8 cellular contexts compared by ENCODE assay signal in the genomic region with DNA sequence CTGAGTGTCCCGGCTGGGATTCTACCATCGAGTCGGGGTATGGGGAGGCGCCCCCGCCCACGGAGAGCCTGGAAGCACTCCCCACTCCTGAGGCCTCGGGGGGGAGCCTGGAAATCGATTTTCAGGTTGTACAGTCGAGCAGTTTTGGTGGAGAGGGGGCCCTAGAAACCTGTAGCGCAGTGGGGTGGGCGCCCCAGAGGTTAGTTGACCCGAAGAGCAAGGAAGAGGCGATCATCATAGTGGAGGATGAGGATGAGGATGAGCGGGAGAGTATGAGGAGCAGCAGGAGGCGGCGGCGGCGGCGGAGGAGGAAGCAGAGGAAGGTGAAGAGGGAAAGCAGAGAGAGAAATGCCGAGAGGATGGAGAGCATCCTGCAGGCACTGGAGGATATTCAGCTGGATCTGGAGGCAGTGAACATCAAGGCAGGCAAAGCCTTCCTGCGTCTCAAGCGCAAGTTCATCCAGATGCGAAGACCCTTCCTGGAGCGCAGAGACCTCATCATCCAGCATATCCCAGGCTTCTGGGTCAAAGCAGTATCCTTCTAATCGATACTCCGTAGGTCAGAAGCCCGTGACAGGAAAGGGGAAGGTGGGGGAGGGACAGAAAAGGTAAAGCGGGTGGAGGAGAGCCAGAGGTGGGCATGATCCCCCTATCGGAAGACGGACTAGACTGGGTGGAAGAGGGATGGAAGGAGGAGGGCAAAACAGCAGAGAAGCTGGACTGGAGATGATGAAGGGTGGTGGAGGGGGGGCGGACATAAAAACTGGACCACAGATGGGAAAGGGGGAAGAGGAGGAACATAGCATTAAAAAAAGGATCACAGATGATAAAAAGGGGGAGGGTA. TPM values are rescaled to one million over a fixed set of nuclear protein-coding genes. Genes with fewer than 3 reads are reported as not detected.
DNase-seq lines count a peak whose midpoint lies in the region; TF ChIP-seq lines count a peak whose summit lies in the region.

No MANE protein-coding gene starts in this region.

- H3K9me3 ChIP-seq in effector memory CD4-positive, alpha-beta T cell (ENCODE audit: control insufficient read depth, low read length), result no peaks in the 10 kb centered on the region
- no peaks in the 10 kb centered on the region for H3K9me3 ChIP-seq in neural progenitor cell (ENCODE audit: low read depth)

- H3K4me3 ChIP-seq in NB4 (ENCODE audit: low read depth, low read length) (peak overlapping the region; percentile 48), neural progenitor cell (peak overlapping the region; percentile 63)
- peak overlapping the region; percentile 82 for H3K4me3 ChIP-seq in effector memory CD4-positive, alpha-beta T cell (ENCODE audit: insufficient read depth, low read depth, low read length, poor library complexity, severe bottlenecking)

- peaks cover 23% of the 10 kb centered on the region for H3K79me2 ChIP-seq in neural progenitor cell (ENCODE audit: low read depth)

- no peak for DNase-seq in CD14-positive monocyte (ENCODE audit: low spot score)
- DNase-seq in NB4 (ENCODE audit: low read depth), result no peak
- DNase-seq in effector memory CD4-positive, alpha-beta T cell, result no peak
- DNase-seq in neural progenitor cell (ENCODE audit: low spot score), result no peak
- DNase-seq in activated CD4-positive, CD25-positive, alpha-beta regulatory T cell treated with anti-CD3 and anti-CD28 coated beads, Interleukin-2, amount 50 U/mL, for 72 hours, result no peak
- no peak for DNase-seq in NCI-H2107 treated with DMSO at 0.1 percent for 48 hours (lab: John Stamatoyannopoulos, UW; ENCODE audit: unreplicated experiment)
- no peak for DNase-seq in activated gamma-delta T cell (lab: John Stamatoyannopoulos, UW)
- DNase-seq in NCI-H1417 (lab: John Stamatoyannopoulos, UW), result no peak

- H3K36me3 Mint-ChIP-seq in CD14-positive monocyte (peaks cover 0 to 20% of the 10 kb centered on the region in 2 donors), neural progenitor cell (peaks cover 12% of the 10 kb centered on the region)

- peaks cover 8% of the 10 kb centered on the region for H3K36me3 ChIP-seq in effector memory CD4-positive, alpha-beta T cell (ENCODE audit: control insufficient read depth, insufficient read depth, low read length)
- peaks cover 3% of the 10 kb centered on the region for H3K36me3 ChIP-seq in neural progenitor cell

- H3K4me1 ChIP-seq in effector memory CD4-positive, alpha-beta T cell (ENCODE audit: control insufficient read depth, insufficient read depth, low read length, poor library complexity, severe bottlenecking), result no peaks in the 10 kb centered on the region
- H3K4me1 ChIP-seq in neural progenitor cell, result peaks cover 6% of the 10 kb centered on the region

- H3F3A ChIP-seq in neural progenitor cell (ENCODE audit: low read depth), result peaks cover 18% of the 10 kb centered on the region

- TF ChIP-seq CTCF in CD14-positive monocyte (IDR thresholded peaks at IDR 0.05) (no peak), NB4 (IDR thresholded peaks at IDR 0.05; ENCODE audit: low read depth, low read length) (no peak), neural progenitor cell (IDR thresholded peaks at IDR 0.05) (no peak)

- H3K27ac Mint-ChIP-seq in CD14-positive monocyte (peak overlapping the region in 5 of 7 donors; percentile 40 to 84 (median 64)), neural progenitor cell (peak overlapping the region; percentile 14)

- intact Hi-C loops in CD14-positive monocyte (cut with micrococcal nuclease), result no loop called here

- no peak overlapping the region for H2AFZ ChIP-seq in neural progenitor cell (replicated peaks)

- H3K9ac ChIP-seq in neural progenitor cell, result peak overlapping the region; percentile 73

- H3K27me3 Mint-ChIP-seq in CD14-positive monocyte (ENCODE audit: low read depth in 3 of 3) (peaks cover 5 to 34% (median 23%) of the 10 kb centered on the region in 3 donors), neural progenitor cell (ENCODE audit: insufficient read depth, low read depth) (peaks cover 4% of the 10 kb centered on the region)

- H3K4me1 Mint-ChIP-seq in CD14-positive monocyte, result peaks cover 29% of the 10 kb centered on the region
- H3K4me1 Mint-ChIP-seq in neural progenitor cell, result peaks cover 17% of the 10 kb centered on the region

- H4K20me1 ChIP-seq in neural progenitor cell (ENCODE audit: low read depth), result peaks cover 28% of the 10 kb centered on the region

- TF ChIP-seq POLR2A in NB4 (IDR thresholded peaks at IDR 0.05; ENCODE audit: extremely low read depth, insufficient read length), result no peak

- H3K27me3 ChIP-seq in effector memory CD4-positive, alpha-beta T cell (replicated peaks; ENCODE audit: control insufficient read depth, insufficient read depth, low read length, poor library complexity, severe bottlenecking), result no peaks in the 10 kb centered on the region
- H3K27me3 ChIP-seq in neural progenitor cell, result no peaks in the 10 kb centered on the region

- H3K9me3 Mint-ChIP-seq in CD14-positive monocyte (peaks cover 0 to 5% (median 0%) of the 10 kb centered on the region in 7 donors), neural progenitor cell (peaks cover 13% of the 10 kb centered on the region)

- H3K4me3 Mint-ChIP-seq in CD14-positive monocyte (peak overlapping the region; percentile 88 to 89), neural progenitor cell (peak overlapping the region; percentile 89)

- H3K27ac ChIP-seq in effector memory CD4-positive, alpha-beta T cell (ENCODE audit: insufficient read depth, low read length, poor library complexity, severe bottlenecking), result peak overlapping the region; percentile 82
- no peak overlapping the region for H3K27ac ChIP-seq in neural progenitor cell

- H3K4me2 ChIP-seq in neural progenitor cell, result peak overlapping the region; percentile 83

RNA-seq across cellular contexts. Expression of a gene that starts 0.8 kb away (rescaled TPM):
- under 1 TPM; 0.33 to 0.40 TPM for polyA plus RNA-seq in CD14-positive monocyte
- 35.5 and 37.1 TPM in 2 replicates for total RNA-seq in neural progenitor cell (ENCODE audit: low replicate concordance)

RNA-seq across cellular contexts. Expression of a gene that starts 10.9 kb away (rescaled TPM):
- under 1 TPM; 0.32 to 0.44 TPM for polyA plus RNA-seq in CD14-positive monocyte
- 19.0 and 30.9 TPM in 2 replicates for total RNA-seq in neural progenitor cell (ENCODE audit: low replicate concordance)

RNA-seq across cellular contexts. Expression of a gene that starts 34.4 kb away (rescaled TPM):
- not detected for polyA plus RNA-seq in CD14-positive monocyte
- total RNA-seq in neural progenitor cell (ENCODE audit: low replicate concordance), result 6.3 and 13.2 TPM in 2 replicates
